Comparison of ENCODE assay signal across 17 cellular contexts in genomic region chr4:7697326-7697725, GRCh38.
"Had no signal": no experiment of that assay in that cellular context is flagged by ENCODE, and none has a peak within 500 bp of the region (broad histone marks: within the 10 kb centered on the region; RNA-seq: fewer than 3 reads in every experiment).

No MANE protein-coding gene starts in this region.

- H3K27ac ChIP-seq: cardiac muscle cell, esophagus squamous epithelium, thoracic aorta, upper lobe of left lung had no signal

- DNase-seq: activated CD4-positive, alpha-beta T cell treated with anti-CD3 and anti-CD28 coated beads, Interleukin-2, amount 50 U/mL, for 4 hours; activated gamma-delta T cell treated with Interleukin-2 at 50 U/mL for 16 hours; activated naive CD8-positive, alpha-beta T cell treated with anti-CD3 and anti-CD28 coated beads for 36 hours; amniotic stem cell; effector memory CD8-positive, alpha-beta T cell; esophagus squamous epithelium; hippocampal formation; left colon; natural killer cell; nucleus accumbens; SW 1271; T-helper 2 cell had no signal

- H3K36me3 ChIP-seq: cardiac muscle cell, esophagus squamous epithelium, thoracic aorta, upper lobe of left lung had no signal

- ATAC-seq: effector memory CD8-positive, alpha-beta T cell; left colon; natural killer cell had no signal

- H3K9me3 ChIP-seq: esophagus squamous epithelium, thoracic aorta, upper lobe of left lung had no signal

- H3K4me1 Mint-ChIP-seq: activated naive CD8-positive, alpha-beta T cell treated with anti-CD3 and anti-CD28 coated beads for 36 hours had no signal

- H3K4me1 ChIP-seq: upper lobe of left lung had no signal

- H3K4me3 Mint-ChIP-seq: activated naive CD8-positive, alpha-beta T cell treated with anti-CD3 and anti-CD28 coated beads for 36 hours; effector memory CD8-positive, alpha-beta T cell; natural killer cell had no signal

- H3K27ac Mint-ChIP-seq: activated naive CD8-positive, alpha-beta T cell treated with anti-CD3 and anti-CD28 coated beads for 36 hours; natural killer cell had no signal

- H3K36me3 Mint-ChIP-seq: activated naive CD8-positive, alpha-beta T cell treated with anti-CD3 and anti-CD28 coated beads for 36 hours; natural killer cell had no signal

- H3K4me3 ChIP-seq: cardiac muscle cell, esophagus squamous epithelium, lung, skin epidermis, thoracic aorta, upper lobe of left lung had no signal

- H3K27me3 ChIP-seq: cardiac muscle cell, upper lobe of left lung had no signal

- H3K9me3 Mint-ChIP-seq: activated naive CD8-positive, alpha-beta T cell treated with anti-CD3 and anti-CD28 coated beads for 36 hours; effector memory CD8-positive, alpha-beta T cell had no signal
